Comparison of ENCODE assay signal across 33 cellular contexts in the genomic region with DNA sequence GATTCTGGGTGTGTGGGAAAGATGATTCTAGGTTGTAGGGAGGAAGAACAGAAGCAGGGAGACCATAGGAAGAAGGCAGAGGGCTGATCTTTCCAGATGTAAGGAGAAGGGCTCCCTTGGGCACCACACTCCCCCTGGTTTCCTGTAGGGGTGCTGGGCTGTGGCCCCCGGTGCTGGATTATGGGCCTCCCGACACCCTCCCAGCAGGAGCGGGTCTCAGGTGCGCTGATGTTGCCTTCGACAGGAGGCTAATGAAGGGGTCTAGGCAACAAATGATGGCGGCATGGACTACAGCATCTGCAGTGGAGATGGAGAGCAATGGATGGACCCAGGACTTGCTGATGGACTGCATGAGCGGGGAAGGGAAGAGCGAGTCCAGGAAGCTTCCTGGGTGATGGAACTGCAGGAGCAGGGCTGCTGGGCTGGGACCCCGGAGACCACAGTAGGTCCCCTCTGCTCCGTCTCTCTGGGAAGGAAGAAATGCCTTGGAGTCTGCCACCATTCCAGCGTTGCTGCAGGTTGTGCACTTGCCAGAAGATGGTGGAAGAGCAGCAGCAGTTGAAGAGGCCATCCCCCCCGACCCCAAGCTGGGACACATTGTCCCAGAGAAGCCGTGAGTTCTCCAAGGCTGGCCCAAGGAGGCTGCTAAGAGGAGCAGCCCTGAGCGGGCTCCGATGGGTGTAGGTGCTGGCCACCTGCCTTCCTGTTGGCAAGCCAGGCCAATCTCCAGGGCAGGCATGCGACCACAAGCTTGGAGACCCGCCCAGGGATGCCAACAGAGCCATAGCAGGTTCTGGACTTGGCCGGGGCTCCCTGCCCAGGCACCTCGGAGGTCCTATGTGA.
"Had no signal": no experiment of that assay in that cellular context is flagged by ENCODE, and none has a peak within 500 bp of the region (broad histone marks: within the 10 kb centered on the region; RNA-seq: fewer than 3 reads in every experiment).

No MANE protein-coding gene starts in this region.

- ATAC-seq: activated CD8-positive, alpha-beta memory T cell treated with anti-CD3 and anti-CD28 coated beads, Interleukin-2, amount 10 ng/mL, durations not matched to agents 7 days and 5 days; activated naive CD8-positive, alpha-beta T cell treated with anti-CD3 and anti-CD28 coated beads, Interleukin-2, amount 50 U/mL, for 24 hours; K562; PC-3 had no signal

- H3K4me3 Mint-ChIP-seq: activated CD4-positive, alpha-beta memory T cell treated with anti-CD3 and anti-CD28 coated beads, Interleukin-2, amount 10 ng/mL, durations not matched to agents 7 days and 5 days; activated CD8-positive, alpha-beta memory T cell treated with anti-CD3 and anti-CD28 coated beads, Interleukin-2, amount 10 ng/mL, durations not matched to agents 7 days and 5 days; activated naive CD4-positive, alpha-beta T cell treated with anti-CD3 and anti-CD28 coated beads, Interleukin-2, amount 10 ng/mL, durations not matched to agents 7 days and 5 days; activated naive CD8-positive, alpha-beta T cell; activated naive CD8-positive, alpha-beta T cell treated with anti-CD3 and anti-CD28 coated beads, Interleukin-2, amount 50 U/mL, for 24 hours had no signal

- H3K27me3 ChIP-seq: cardiac muscle cell, Peyer's patch had no signal

- H3K9me3 ChIP-seq: Peyer's patch had no signal

- H3K27ac Mint-ChIP-seq: activated CD4-positive, alpha-beta memory T cell treated with anti-CD3 and anti-CD28 coated beads, Interleukin-2, amount 10 ng/mL, durations not matched to agents 7 days and 5 days; activated CD8-positive, alpha-beta memory T cell treated with anti-CD3 and anti-CD28 coated beads, Interleukin-2, amount 10 ng/mL, durations not matched to agents 7 days and 5 days; activated naive CD4-positive, alpha-beta T cell treated with anti-CD3 and anti-CD28 coated beads, Interleukin-2, amount 10 ng/mL, durations not matched to agents 7 days and 5 days; activated naive CD8-positive, alpha-beta T cell; activated naive CD8-positive, alpha-beta T cell treated with anti-CD3 and anti-CD28 coated beads, Interleukin-2, amount 50 U/mL, for 24 hours had no signal

- H3K36me3 Mint-ChIP-seq: activated CD8-positive, alpha-beta memory T cell treated with anti-CD3 and anti-CD28 coated beads, Interleukin-2, amount 10 ng/mL, durations not matched to agents 7 days and 5 days; activated naive CD4-positive, alpha-beta T cell treated with anti-CD3 and anti-CD28 coated beads, Interleukin-2, amount 10 ng/mL, durations not matched to agents 7 days and 5 days; activated naive CD8-positive, alpha-beta T cell had no signal

- H3K36me3 ChIP-seq: cardiac muscle cell, Peyer's patch had no signal

- DNase-seq: activated CD4-positive, alpha-beta memory T cell treated with anti-CD3 and anti-CD28 coated beads, Interleukin-2, amount 10 ng/mL, durations not matched to agents 7 days and 5 days; activated CD4-positive, alpha-beta T cell treated with anti-CD3 and anti-CD28 coated beads for 1 hour; activated CD4-positive, alpha-beta T cell treated with anti-CD3 and anti-CD28 coated beads for 48 hours; activated CD4-positive, CD25-positive, alpha-beta regulatory T cell; activated CD8-positive, alpha-beta memory T cell treated with anti-CD3 and anti-CD28 coated beads for 24 hours; activated CD8-positive, alpha-beta memory T cell treated with anti-CD3 and anti-CD28 coated beads, Interleukin-2, amount 10 ng/mL, durations not matched to agents 7 days and 5 days; activated CD8-positive, alpha-beta memory T cell treated with anti-CD3 and anti-CD28 coated beads, Interleukin-2, amount 50 U/mL, for 48 hours; activated effector memory CD4-positive, alpha-beta T cell treated with Interleukin-2 at 50 U/mL for 16 hours; activated naive CD4-positive, alpha-beta T cell treated with anti-CD3 and anti-CD28 coated beads, Interleukin-2, amount 10 ng/mL, durations not matched to agents 7 days and 5 days; activated naive CD8-positive, alpha-beta T cell treated with anti-CD3 and anti-CD28 coated beads, Interleukin-2, amount 50 U/mL, for 24 hours; activated T-cell treated with anti-CD3 and anti-CD28 coated beads, Interleukin-2, amount 50 U/mL, for 48 hours; anterior cingulate cortex; Karpas-422; NCI-H1105; NCI-H1417 treated with DMSO at 0.1 percent for 48 hours; NCI-H187 treated with DMSO at 0.1 percent for 48 hours; NCI-H2081 treated with DMSO at 0.1 percent for 48 hours; NCI-H226; NCI-H446 treated with DMSO at 0.1 percent for 48 hours; NCI-H524; NCI-H69; NK-92 treated with Interleukin-12 subunit alpha and Interleukin-12 subunit beta, amount 100 ng/mL, for 24 hours; PC-3; Peyer's patch; RPMI8226; SW 1271; T-helper 1 cell; T-helper 2 cell; T-helper 9 cell had no signal

- H3K27me3 Mint-ChIP-seq: activated naive CD8-positive, alpha-beta T cell had no signal

- H3K27ac ChIP-seq: cardiac muscle cell, Peyer's patch, VCaP had no signal

- FAIRE-seq: K562 had no signal

- H3K4me3 ChIP-seq: cardiac muscle cell, K562, Peyer's patch had no signal

- H3K9me3 Mint-ChIP-seq: activated CD4-positive, alpha-beta memory T cell treated with anti-CD3 and anti-CD28 coated beads, Interleukin-2, amount 10 ng/mL, durations not matched to agents 7 days and 5 days; activated naive CD4-positive, alpha-beta T cell treated with anti-CD3 and anti-CD28 coated beads, Interleukin-2, amount 10 ng/mL, durations not matched to agents 7 days and 5 days; activated naive CD8-positive, alpha-beta T cell treated with anti-CD3 and anti-CD28 coated beads, Interleukin-2, amount 50 U/mL, for 24 hours had no signal
